ENCODE assay signal across 8 cellular contexts in genomic region chr1:40438391-40439015, GRCh38. TPM values are rescaled to one million over a fixed set of nuclear protein-coding genes. Genes with fewer than 3 reads are reported as not detected.
DNase-seq lines count a peak whose midpoint lies in the region; ATAC-seq and TF ChIP-seq lines count a peak whose summit lies in the region.

No MANE protein-coding gene starts in this region.

- CTCF ChIA-PET in activated CD4-positive, alpha-beta T cell treated with anti-CD3 and anti-CD28 coated beads for 36 hours (lab: Charles Lee), result interaction anchor here (0.6 to 2.8 kb wide), 19 partner anchors 10 to 444 kb away, joined by 3 to 15 read pairs (median 4); partner anchors contain the start of gene ZFP69B

- H3K9me3 Mint-ChIP-seq in activated CD4-positive, alpha-beta T cell treated with anti-CD3 and anti-CD28 coated beads for 36 hours (ENCODE audit: low read depth), result no peaks in the 10 kb centered on the region

- DNase-seq in activated CD4-positive, alpha-beta T cell treated with anti-CD3 and anti-CD28 coated beads for 36 hours, result peak; percentile 34
- no peak for DNase-seq in activated CD4-positive, alpha-beta T cell treated with anti-CD3 and anti-CD28 coated beads for 48 hours
- peak; percentile 40 for DNase-seq in HuH-7.5 (ENCODE audit: low spot score)
- DNase-seq in hepatic stellate cell (ENCODE audit: low spot score), result peak; percentile 48
- no peak for DNase-seq in thoracic aorta (ENCODE audit: low spot score)

- no peak overlapping the region for H3K27ac ChIP-seq in thoracic aorta

- POLR2A ChIA-PET in activated CD4-positive, alpha-beta T cell treated with anti-CD3 and anti-CD28 coated beads for 36 hours (lab: Charles Lee), result no interaction called here

- H3K9me3 ChIP-seq in thoracic aorta, result no peaks in the 10 kb centered on the region

- H3K36me3 ChIP-seq in thoracic aorta, result no peaks in the 10 kb centered on the region

- TF ChIP-seq CTCF in WI38 (IDR thresholded peaks at IDR 0.05; ENCODE audit: low read depth, low read length) (peak; percentile 64), thoracic aorta (IDR thresholded peaks at IDR 0.05) (peak; percentile 57)

- no peaks in the 10 kb centered on the region for H3K27me3 Mint-ChIP-seq in activated CD4-positive, alpha-beta T cell treated with anti-CD3 and anti-CD28 coated beads for 36 hours

- H3K27me3 ChIP-seq in thoracic aorta (replicated peaks; ENCODE audit: insufficient read depth), result no peaks in the 10 kb centered on the region

- intact Hi-C loops in activated CD4-positive, alpha-beta T cell treated with anti-CD3 and anti-CD28 coated beads for 36 hours (cut with DNase I, micrococcal nuclease), result loop anchor here in 1 of 2 experiments (1.0 kb wide), 1 partner anchor 294 kb away; no protein-coding TSS in a partner anchor

- H3K4me3 Mint-ChIP-seq in activated CD4-positive, alpha-beta T cell treated with anti-CD3 and anti-CD28 coated beads for 36 hours, result no peak overlapping the region

- peak; percentile 58 for ATAC-seq in activated CD4-positive, alpha-beta T cell treated with anti-CD3 and anti-CD28 coated beads for 36 hours
- no peak for ATAC-seq in thoracic aorta (ENCODE audit: insufficient number of reproducible peaks, low FRiP score, low read depth)
- no peak for ATAC-seq in HG02623 (IDR thresholded peaks at IDR 0.05; ENCODE audit: unreplicated experiment)
- no peak for ATAC-seq in HG02870 (IDR thresholded peaks at IDR 0.05; ENCODE audit: unreplicated experiment)

- H3K27ac Mint-ChIP-seq in activated CD4-positive, alpha-beta T cell treated with anti-CD3 and anti-CD28 coated beads for 36 hours, result no peak overlapping the region

- no peaks in the 10 kb centered on the region for H3K4me1 ChIP-seq in thoracic aorta (ENCODE audit: control insufficient read depth in 1 of 2, low read depth in 2 of 2)

- H3K4me3 ChIP-seq in WI38 (ENCODE audit: low read depth, low read length) (no peak overlapping the region), thoracic aorta (no peak overlapping the region)

- H3K4me1 Mint-ChIP-seq in activated CD4-positive, alpha-beta T cell treated with anti-CD3 and anti-CD28 coated beads for 36 hours, result peaks cover 3% of the 10 kb centered on the region

- peaks cover 7% of the 10 kb centered on the region for H3K36me3 Mint-ChIP-seq in activated CD4-positive, alpha-beta T cell treated with anti-CD3 and anti-CD28 coated beads for 36 hours (ENCODE audit: low read depth)

RNA-seq across cellular contexts. Expression of gene ZFP69B, which starts 11.8 kb away (rescaled TPM):
- total RNA-seq in activated CD4-positive, alpha-beta T cell treated with anti-CD3 and anti-CD28 coated beads for 36 hours, result 1 to 10 TPM; 4.6 to 5.3 TPM
- under 1 TPM; 0.71 to 0.95 TPM for total RNA-seq in thoracic aorta

RNA-seq across cellular contexts. Expression of gene ZFP69, which starts 38.6 kb away (rescaled TPM):
- total RNA-seq in activated CD4-positive, alpha-beta T cell treated with anti-CD3 and anti-CD28 coated beads for 36 hours, result 1 to 10 TPM; 4.6 to 5.4 TPM
- 1 to 10 TPM; 3.2 to 5.1 TPM for total RNA-seq in thoracic aorta

Comparison
In these comparisons a context has a peak if more than half of its experiments do, and no peak if none do; other contexts are left out.
1. DNase-seq: peak in activated CD4-positive, alpha-beta T cell treated with anti-CD3 and anti-CD28 coated beads for 36 hours (single experiment), HuH-7.5 (single experiment) and hepatic stellate cell (single experiment); none in activated CD4-positive, alpha-beta T cell treated with anti-CD3 and anti-CD28 coated beads for 48 hours (single experiment) and thoracic aorta (single experiment).